Comparison of ENCODE assay signal across 24 cellular contexts in genomic region chr5:110854200-110854599, GRCh38.
"Had no signal": no experiment of that assay in that cellular context is flagged by ENCODE, and none has a peak within 500 bp of the region (broad histone marks: within the 10 kb centered on the region; RNA-seq: fewer than 3 reads in every experiment).

No MANE protein-coding gene starts in this region.

- H3K27me3 Mint-ChIP-seq: activated CD4-positive, alpha-beta memory T cell treated with anti-CD3 and anti-CD28 coated beads, Interleukin-2, amount 10 ng/mL, durations not matched to agents 7 days and 5 days; activated CD8-positive, alpha-beta memory T cell treated with anti-CD3 and anti-CD28 coated beads, Interleukin-2, amount 10 ng/mL, durations not matched to agents 7 days and 5 days; dendritic cell treated with granulocyte-macrophage colony-stimulating factor and Interleukin-4, amounts not matched to agents 40 ng/mL and 50 ng/mL, for 4 days had no signal

- H3K27ac Mint-ChIP-seq: activated CD4-positive, alpha-beta memory T cell treated with anti-CD3 and anti-CD28 coated beads, Interleukin-2, amount 10 ng/mL, durations not matched to agents 7 days and 5 days; activated CD8-positive, alpha-beta memory T cell treated with anti-CD3 and anti-CD28 coated beads, Interleukin-2, amount 10 ng/mL, durations not matched to agents 7 days and 5 days; activated naive CD8-positive, alpha-beta T cell treated with anti-CD3 and anti-CD28 coated beads for 36 hours; activated T-helper 17 cell treated with anti-CD3 and anti-CD28 coated beads, Interleukin-2, amount 50 U/mL, for 72 hours; dendritic cell treated with granulocyte-macrophage colony-stimulating factor and Interleukin-4, amounts not matched to agents 40 ng/mL and 50 ng/mL, for 4 days; naive thymus-derived CD4-positive, alpha-beta T cell; stimulated activated effector memory CD8-positive, alpha-beta T cell treated with anti-CD3 and anti-CD28 coated beads, Interleukin-12 subunit alpha, Interleukin-12 subunit beta, amount 100 ng/mL, for 72 hours had no signal

- H3K36me3 ChIP-seq: breast epithelium, esophagus squamous epithelium, ovary, stomach, vagina had no signal

- H3K9me3 Mint-ChIP-seq: activated CD4-positive, alpha-beta memory T cell treated with anti-CD3 and anti-CD28 coated beads, Interleukin-2, amount 10 ng/mL, durations not matched to agents 7 days and 5 days had no signal

- H3K9me3 ChIP-seq: breast epithelium, esophagus squamous epithelium, ovary, stomach, vagina had no signal

- ATAC-seq: activated CD8-positive, alpha-beta memory T cell treated with anti-CD3 and anti-CD28 coated beads, Interleukin-2, amount 10 ng/mL, durations not matched to agents 7 days and 5 days; activated T-helper 17 cell treated with anti-CD3 and anti-CD28 coated beads, Interleukin-2, amount 50 U/mL, for 72 hours; naive thymus-derived CD4-positive, alpha-beta T cell; sciatic nerve; stimulated activated effector memory CD8-positive, alpha-beta T cell treated with anti-CD3 and anti-CD28 coated beads, Interleukin-12 subunit alpha, Interleukin-12 subunit beta, amount 100 ng/mL, for 72 hours had no signal

- H3K27me3 ChIP-seq: breast epithelium, esophagus squamous epithelium, ovary, stomach, vagina had no signal

- H3K27ac ChIP-seq: breast epithelium, ovary, stomach, vagina had no signal

- DNase-seq: activated CD4-positive, alpha-beta memory T cell treated with anti-CD3 and anti-CD28 coated beads, Interleukin-2, amount 10 ng/mL, durations not matched to agents 7 days and 5 days; activated CD4-positive, alpha-beta T cell treated with anti-CD3 and anti-CD28 coated beads for 48 hours; activated CD4-positive, CD25-positive, alpha-beta regulatory T cell; activated CD8-positive, alpha-beta memory T cell treated with anti-CD3 and anti-CD28 coated beads, Interleukin-2, amount 10 ng/mL, durations not matched to agents 7 days and 5 days; activated naive CD4-positive, alpha-beta T cell; activated naive CD8-positive, alpha-beta T cell treated with anti-CD3 and anti-CD28 coated beads for 36 hours; activated T-cell treated with anti-CD3 and anti-CD28 coated beads, Interleukin-2, amount 50 U/mL, for 1 hour; amygdala; effector CD8-positive, alpha-beta T cell; esophagus squamous epithelium; foreskin melanocyte; mesendoderm; naive thymus-derived CD4-positive, alpha-beta T cell; ovary; stimulated activated CD4-positive, alpha-beta T cell treated with anti-CD3 and anti-CD28 coated beads, Interleukin-4, amount 100 ng/mL, for 24 hours; stomach; T-helper 1 cell; T-helper 9 cell had no signal

- H3K4me1 ChIP-seq: breast epithelium, stomach, vagina had no signal

- H3K4me1 Mint-ChIP-seq: activated CD4-positive, alpha-beta memory T cell treated with anti-CD3 and anti-CD28 coated beads, Interleukin-2, amount 10 ng/mL, durations not matched to agents 7 days and 5 days; activated CD8-positive, alpha-beta memory T cell treated with anti-CD3 and anti-CD28 coated beads, Interleukin-2, amount 10 ng/mL, durations not matched to agents 7 days and 5 days; activated T-helper 17 cell treated with anti-CD3 and anti-CD28 coated beads, Interleukin-2, amount 50 U/mL, for 72 hours; naive thymus-derived CD4-positive, alpha-beta T cell; stimulated activated effector memory CD8-positive, alpha-beta T cell treated with anti-CD3 and anti-CD28 coated beads, Interleukin-12 subunit alpha, Interleukin-12 subunit beta, amount 100 ng/mL, for 72 hours had no signal

- H3K4me3 Mint-ChIP-seq: activated CD4-positive, alpha-beta memory T cell treated with anti-CD3 and anti-CD28 coated beads, Interleukin-2, amount 10 ng/mL, durations not matched to agents 7 days and 5 days; activated CD8-positive, alpha-beta memory T cell treated with anti-CD3 and anti-CD28 coated beads, Interleukin-2, amount 10 ng/mL, durations not matched to agents 7 days and 5 days; activated naive CD8-positive, alpha-beta T cell treated with anti-CD3 and anti-CD28 coated beads for 36 hours; activated T-helper 17 cell treated with anti-CD3 and anti-CD28 coated beads, Interleukin-2, amount 50 U/mL, for 72 hours; dendritic cell treated with granulocyte-macrophage colony-stimulating factor and Interleukin-4, amounts not matched to agents 40 ng/mL and 50 ng/mL, for 4 days; naive thymus-derived CD4-positive, alpha-beta T cell; stimulated activated effector memory CD8-positive, alpha-beta T cell treated with anti-CD3 and anti-CD28 coated beads, Interleukin-12 subunit alpha, Interleukin-12 subunit beta, amount 100 ng/mL, for 72 hours had no signal

- H3K36me3 Mint-ChIP-seq: activated CD8-positive, alpha-beta memory T cell treated with anti-CD3 and anti-CD28 coated beads, Interleukin-2, amount 10 ng/mL, durations not matched to agents 7 days and 5 days; activated naive CD8-positive, alpha-beta T cell treated with anti-CD3 and anti-CD28 coated beads for 36 hours; stimulated activated effector memory CD8-positive, alpha-beta T cell treated with anti-CD3 and anti-CD28 coated beads, Interleukin-12 subunit alpha, Interleukin-12 subunit beta, amount 100 ng/mL, for 72 hours had no signal

- H3K4me3 ChIP-seq: breast epithelium, esophagus squamous epithelium, ovary, stomach, vagina had no signal
